Comparison of ENCODE assay signal across 21 cellular contexts in the genomic region with DNA sequence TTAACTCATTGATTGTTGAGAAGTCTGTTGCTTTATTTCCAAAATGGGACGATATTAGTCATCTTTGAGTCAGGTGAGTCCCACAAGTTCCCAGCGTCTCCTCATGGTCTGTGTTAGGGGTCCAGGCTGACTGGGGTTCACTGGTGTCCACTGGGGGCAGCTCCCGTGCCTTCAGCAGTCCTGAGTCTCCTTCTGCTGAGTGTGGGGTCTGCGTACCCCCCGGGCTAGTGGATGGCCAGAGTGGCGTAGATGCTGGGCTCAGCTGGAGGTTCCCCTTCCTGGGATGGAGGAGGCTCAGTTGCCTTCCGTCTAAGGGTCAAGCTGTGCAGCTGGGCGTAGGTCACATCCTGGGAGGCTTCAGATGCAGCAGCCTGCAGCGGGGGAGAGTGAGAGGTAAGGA. TPM values are rescaled to one million over a fixed set of nuclear protein-coding genes. Genes with fewer than 3 reads are reported as not detected.
DNase-seq lines count a peak whose midpoint lies in the region; ATAC-seq, FAIRE-seq and TF ChIP-seq lines count a peak whose summit lies in the region.
"Had no signal": no experiment of that assay in that cellular context is flagged by ENCODE, and none has a peak within 500 bp of the region (broad histone marks: within the 10 kb centered on the region; RNA-seq: fewer than 3 reads in every experiment).

No MANE protein-coding gene starts in this region.

- H3K27me3 Mint-ChIP-seq in type B pancreatic cell: no peaks in the 10 kb centered on the region
- H3K27me3 Mint-ChIP-seq: CD4-positive, alpha-beta T cell had no signal

- no peaks in the 10 kb centered on the region for H3K36me3 ChIP-seq in HepG2 (replicated peaks in 1 of 2; ENCODE audit: control insufficient read depth in 1 of 2, insufficient read depth in 2 of 2, low read length in 2 of 2)
- H3K36me3 ChIP-seq in osteoblast (ENCODE audit: insufficient read depth, low read length): no peaks in the 10 kb centered on the region
- H3K36me3 ChIP-seq: HAP-1 had no signal

- H3K4me3 ChIP-seq in HepG2 (replicated peaks in 1 of 3; ENCODE audit: insufficient read depth in 1 of 3, low read depth in 2 of 3, low read length in 3 of 3) (no peak overlapping the region), osteoblast (ENCODE audit: insufficient read depth, low read length) (no peak overlapping the region)
- H3K4me3 ChIP-seq: GM23248, HAP-1 had no signal

- TF ChIP-seq POLR2A in HepG2 (IDR thresholded peaks at IDR 0.05; ENCODE audit: insufficient read depth in 1 of 2, low read depth in 2 of 2, low read length in 2 of 2): no peak

- TF ChIP-seq CTCF in HepG2 (CRISPR knock-in tag; IDR thresholded peaks at IDR 0.05) (no peak), osteoblast (IDR thresholded peaks at IDR 0.05; ENCODE audit: extremely low read depth, low read depth, low read length) (no peak), type B pancreatic cell (conservative IDR thresholded peaks at IDR 0.05) (no peak)

- H2AFZ ChIP-seq in HepG2 (ENCODE audit: low read length) (no peak overlapping the region), osteoblast (ENCODE audit: low read length) (no peak overlapping the region)
- H2AFZ ChIP-seq: GM23248 had no signal

- H3K9me3 ChIP-seq in HepG2 (ENCODE audit: low read length): no peaks in the 10 kb centered on the region
- H3K9me3 ChIP-seq in osteoblast (ENCODE audit: low read depth, low read length): no peaks in the 10 kb centered on the region
- H3K9me3 ChIP-seq: BE2C, Caco-2, HAP-1 had no signal

- H3K4me3 Mint-ChIP-seq in type B pancreatic cell: no peak overlapping the region
- H3K4me3 Mint-ChIP-seq: CD4-positive, alpha-beta T cell had no signal

- no peaks in the 10 kb centered on the region for H3K79me2 ChIP-seq in HepG2 (ENCODE audit: insufficient read depth, low read length)
- peaks cover 3% of the 10 kb centered on the region for H3K79me2 ChIP-seq in osteoblast (ENCODE audit: insufficient read depth, low read length)

- peaks cover 5% of the 10 kb centered on the region for H3K36me3 Mint-ChIP-seq in type B pancreatic cell

- TF ChIP-seq RAD21 in HepG2 (CRISPR knock-in tag; IDR thresholded peaks at IDR 0.05): no peak

- H3K27me3 ChIP-seq in HepG2 (ENCODE audit: control insufficient read depth in 1 of 2, insufficient read depth in 2 of 2, low read length in 2 of 2) (peaks cover 1 to 6% of the 10 kb centered on the region in 2 experiments; a peak in 4 of 5 replicates), osteoblast (ENCODE audit: insufficient read depth, low read length) (no peaks in the 10 kb centered on the region)

- no peak for FAIRE-seq in HepG2 (lab: Jason Lieb, UNC)
- FAIRE-seq: A204.1, D721Med, G401.6, GM12892, GM18507 had no signal

- H3K4me1 Mint-ChIP-seq in type B pancreatic cell (ENCODE audit: unreplicated experiment): peaks cover 7% of the 10 kb centered on the region

- CTCF ChIA-PET in HepG2 (lab: Yijun Ruan, JAX; ENCODE audit: low intra/inter-chr PET ratio, low total read pairs): no interaction called here

- H3K27ac ChIP-seq in HepG2 (ENCODE audit: extremely low read length, insufficient read depth, low read length) (no peak overlapping the region), osteoblast (ENCODE audit: low read depth, low read length) (no peak overlapping the region)
- H3K27ac ChIP-seq: GM23248 had no signal

- no TSS peak for BruUV-seq in HepG2 (replicated peaks; lab: Mats Ljungman, UMichigan)

- no peak for TF ChIP-seq EP300 in HepG2 (IDR thresholded peaks at IDR 0.05; ENCODE audit: low read depth in 2 of 2, low read length in 2 of 2)
- TF ChIP-seq EP300 in HepG2 (CRISPR knock-in tag; IDR thresholded peaks at IDR 0.05; ENCODE audit: borderline replicate concordance): no peak

- in situ Hi-C loops in HepG2 (cut with HindIII; ENCODE audit: extremely low pct_ligation_motif_present, low pct_unique_long_range_greater_than_20kb): no loop called here

- ATAC-seq in HepG2 (peak; percentile 20; the same call in 2 of the 3 replicates), HG03432 (IDR thresholded peaks at IDR 0.05; ENCODE audit: unreplicated experiment) (no peak), HG02840 (IDR thresholded peaks at IDR 0.05; ENCODE audit: low FRiP score, unreplicated experiment) (no peak)

- peak overlapping the region; percentile 9 for H3K27ac Mint-ChIP-seq in type B pancreatic cell
- H3K27ac Mint-ChIP-seq: CD4-positive, alpha-beta T cell had no signal

- DNase-seq in dedifferentiated amniotic fluid mesenchymal stem cell (ENCODE audit: extremely low spot score) (peak; percentile 6), HepG2 (ENCODE audit: low spot score) (no peak), osteoblast (ENCODE audit: insufficient read length, low spot score, missing footprints) (peak; percentile 35), type B pancreatic cell (ENCODE audit: extremely low spot score, unreplicated experiment) (no peak), HCEC 1CT (no peak)
- DNase-seq: ACHN; BE2C; C1 segment of cervical spinal cord; Caco-2; CD4-positive, alpha-beta T cell; GM23248 had no signal

- WGBS in HepG2 (ENCODE audit: low lambda C conversion rate): 30% methylated on average over 6 of the region's 9 CpGs

- no peak overlapping the region for H3K9ac ChIP-seq in HepG2 (ENCODE audit: insufficient read depth, low read depth, low read length)
- H3K9ac ChIP-seq: GM23248 had no signal

- H4K20me1 ChIP-seq in HepG2 (ENCODE audit: insufficient read depth, low read length) (no peaks in the 10 kb centered on the region), osteoblast (ENCODE audit: insufficient read depth, low read length) (peaks cover 3% of the 10 kb centered on the region)

- H3K4me1 ChIP-seq in HepG2 (ENCODE audit: insufficient read depth, low read length): peaks cover 21% of the 10 kb centered on the region
- H3K4me1 ChIP-seq in osteoblast (ENCODE audit: insufficient read depth, low read length): no peaks in the 10 kb centered on the region
- H3K4me1 ChIP-seq: BE2C, Caco-2, HAP-1 had no signal

- intact Hi-C loops in HepG2 (cut with micrococcal nuclease; ENCODE audit: unreplicated experiment): no loop called here

- POLR2A ChIA-PET in HepG2 (lab: Yijun Ruan, JAX): interaction anchor here (1.0 kb wide), 1 partner anchor 16 kb away, joined by 3 read pairs; no protein-coding TSS in a partner anchor

- H3K9me3 Mint-ChIP-seq in type B pancreatic cell: no peaks in the 10 kb centered on the region
- H3K9me3 Mint-ChIP-seq: CD4-positive, alpha-beta T cell had no signal

- H3K4me2 ChIP-seq in HepG2 (ENCODE audit: low read depth, low read length): no peak overlapping the region
- no peak overlapping the region for H3K4me2 ChIP-seq in osteoblast (ENCODE audit: insufficient read depth, low read length)

RNA-seq across cellular contexts. Expression of a gene that starts 5.9 kb away (rescaled TPM):
- total RNA-seq in HepG2 (2016; rRNA removed; fragmentation: Illumina TruSeq; extraction: Trizol) (not detected in 2 replicates), osteoblast (not detected in 2 replicates), type B pancreatic cell (ENCODE audit: low replicate concordance) (not detected in 2 replicates)
- total RNA-seq in HepG2 (2016; cell fraction: cytosol; rRNA removed; fragmentation: Illumina TruSeq; extraction: Trizol; ENCODE audit: low read depth): not detected in 2 replicates
- not detected in 2 replicates for total RNA-seq in HepG2 (2016; cell fraction: insoluble cytoplasmic fraction; rRNA removed; fragmentation: Illumina TruSeq; extraction: Trizol)
- not detected in 2 replicates for total RNA-seq in HepG2 (2016; cell fraction: membrane; rRNA removed; fragmentation: Illumina TruSeq; extraction: Trizol)
- not detected in 2 replicates for total RNA-seq in HepG2 (2016; cell fraction: nucleus; rRNA removed; fragmentation: Illumina TruSeq; extraction: Trizol)
- 0.10 and 0.22 TPM in 2 replicates for polyA plus RNA-seq in HepG2 (2011; rRNA removed)
- 0.09 and 0.30 TPM in 2 replicates for polyA plus RNA-seq in HepG2 (2011; cell fraction: cytosol; rRNA removed)
- 0.24 TPM in 1 of 2 replicates, not detected in the other for polyA plus RNA-seq in HepG2 (2011; cell fraction: nucleus; rRNA removed)
- polyA plus RNA-seq in HepG2 (2012): 0.16 and 0.24 TPM in 2 replicates
- polyA plus RNA-seq in HepG2 (2016; cell fraction: cytosol; fragmentation: Illumina TruSeq; extraction: Trizol; ENCODE audit: low read depth): not detected in 2 replicates
- not detected in 2 replicates for polyA plus RNA-seq in HepG2 (2016; cell fraction: insoluble cytoplasmic fraction; fragmentation: Illumina TruSeq; extraction: Trizol; ENCODE audit: low read depth)
- polyA plus RNA-seq in HepG2 (2016; cell fraction: membrane; fragmentation: Illumina TruSeq; extraction: Trizol; ENCODE audit: low read depth): not detected in 2 replicates
- not detected in 2 replicates for polyA plus RNA-seq in HepG2 (2016; cell fraction: nucleus; fragmentation: Illumina TruSeq; extraction: Trizol; ENCODE audit: insufficient read depth, low read depth)
- polyA minus RNA-seq in HepG2 (2011; rRNA and poly(A)+ RNA removed; ENCODE audit: low replicate concordance): not detected in 2 replicates
- polyA minus RNA-seq in HepG2 (2011; cell fraction: cytosol; rRNA and poly(A)+ RNA removed): not detected in 2 replicates
- not detected in 2 replicates for polyA minus RNA-seq in HepG2 (2011; cell fraction: nucleus; rRNA and poly(A)+ RNA removed)
- total RNA-seq: Caco-2, GM23248, H4, HT-29 had no signal

RNA-seq across cellular contexts. Expression of a gene that starts 16.2 kb away (rescaled TPM):
- total RNA-seq in HepG2 (2016; rRNA removed; fragmentation: Illumina TruSeq; extraction: Trizol) (1,411 and 1,450 TPM in 2 replicates), osteoblast (1,229 and 1,336 TPM in 2 replicates), type B pancreatic cell (ENCODE audit: low replicate concordance) (1,437 and 1,455 TPM in 2 replicates)
- total RNA-seq in HepG2 (2016; cell fraction: cytosol; rRNA removed; fragmentation: Illumina TruSeq; extraction: Trizol; ENCODE audit: low read depth): 1,847 and 2,095 TPM in 2 replicates
- total RNA-seq in HepG2 (2016; cell fraction: insoluble cytoplasmic fraction; rRNA removed; fragmentation: Illumina TruSeq; extraction: Trizol): 1,493 and 1,495 TPM in 2 replicates
- 2,859 and 2,975 TPM in 2 replicates for total RNA-seq in HepG2 (2016; cell fraction: membrane; rRNA removed; fragmentation: Illumina TruSeq; extraction: Trizol)
- 574 and 605 TPM in 2 replicates for total RNA-seq in HepG2 (2016; cell fraction: nucleus; rRNA removed; fragmentation: Illumina TruSeq; extraction: Trizol)
- 2,903 and 3,161 TPM in 2 replicates for polyA plus RNA-seq in HepG2 (2011; rRNA removed)
- 3,446 and 4,669 TPM in 2 replicates for polyA plus RNA-seq in HepG2 (2011; cell fraction: cytosol; rRNA removed)
- 1,154 and 1,198 TPM in 2 replicates for polyA plus RNA-seq in HepG2 (2011; cell fraction: nucleus; rRNA removed)
- 2,294 and 3,529 TPM in 2 replicates for polyA plus RNA-seq in HepG2 (2012)
- 2,882 and 3,077 TPM in 2 replicates for polyA plus RNA-seq in HepG2 (2016; cell fraction: cytosol; fragmentation: Illumina TruSeq; extraction: Trizol; ENCODE audit: low read depth)
- 1,450 and 1,632 TPM in 2 replicates for polyA plus RNA-seq in HepG2 (2016; cell fraction: insoluble cytoplasmic fraction; fragmentation: Illumina TruSeq; extraction: Trizol; ENCODE audit: low read depth)
- 3,325 and 3,445 TPM in 2 replicates for polyA plus RNA-seq in HepG2 (2016; cell fraction: membrane; fragmentation: Illumina TruSeq; extraction: Trizol; ENCODE audit: low read depth)
- polyA plus RNA-seq in HepG2 (2016; cell fraction: nucleus; fragmentation: Illumina TruSeq; extraction: Trizol; ENCODE audit: insufficient read depth, low read depth): 1,079 and 1,215 TPM in 2 replicates
- polyA minus RNA-seq in HepG2 (2011; rRNA and poly(A)+ RNA removed; ENCODE audit: low replicate concordance): 647 and 719 TPM in 2 replicates
- polyA minus RNA-seq in HepG2 (2011; cell fraction: cytosol; rRNA and poly(A)+ RNA removed): 352 and 390 TPM in 2 replicates
- 215 and 249 TPM in 2 replicates for polyA minus RNA-seq in HepG2 (2011; cell fraction: nucleus; rRNA and poly(A)+ RNA removed)

RNA-seq across cellular contexts. Expression of a gene that starts 25.7 kb away (rescaled TPM):
- total RNA-seq in HepG2 (2016; rRNA removed; fragmentation: Illumina TruSeq; extraction: Trizol) (not detected in 2 replicates), osteoblast (not detected in 2 replicates), type B pancreatic cell (ENCODE audit: low replicate concordance) (not detected in 2 replicates)
- not detected in 2 replicates for total RNA-seq in HepG2 (2016; cell fraction: cytosol; rRNA removed; fragmentation: Illumina TruSeq; extraction: Trizol; ENCODE audit: low read depth)
- total RNA-seq in HepG2 (2016; cell fraction: insoluble cytoplasmic fraction; rRNA removed; fragmentation: Illumina TruSeq; extraction: Trizol): not detected in 2 replicates
- total RNA-seq in HepG2 (2016; cell fraction: membrane; rRNA removed; fragmentation: Illumina TruSeq; extraction: Trizol): not detected in 2 replicates
- total RNA-seq in HepG2 (2016; cell fraction: nucleus; rRNA removed; fragmentation: Illumina TruSeq; extraction: Trizol): not detected in 2 replicates
- polyA plus RNA-seq in HepG2 (2011; rRNA removed): not detected in 2 replicates
- not detected in 2 replicates for polyA plus RNA-seq in HepG2 (2011; cell fraction: cytosol; rRNA removed)
- not detected in 2 replicates for polyA plus RNA-seq in HepG2 (2011; cell fraction: nucleus; rRNA removed)
- polyA plus RNA-seq in HepG2 (2012): not detected in 2 replicates
- polyA plus RNA-seq in HepG2 (2016; cell fraction: cytosol; fragmentation: Illumina TruSeq; extraction: Trizol; ENCODE audit: low read depth): not detected in 2 replicates
- polyA plus RNA-seq in HepG2 (2016; cell fraction: insoluble cytoplasmic fraction; fragmentation: Illumina TruSeq; extraction: Trizol; ENCODE audit: low read depth): not detected in 2 replicates
- not detected in 2 replicates for polyA plus RNA-seq in HepG2 (2016; cell fraction: membrane; fragmentation: Illumina TruSeq; extraction: Trizol; ENCODE audit: low read depth)
- not detected in 2 replicates for polyA plus RNA-seq in HepG2 (2016; cell fraction: nucleus; fragmentation: Illumina TruSeq; extraction: Trizol; ENCODE audit: insufficient read depth, low read depth)
- not detected in 2 replicates for polyA minus RNA-seq in HepG2 (2011; rRNA and poly(A)+ RNA removed; ENCODE audit: low replicate concordance)
- not detected in 2 replicates for polyA minus RNA-seq in HepG2 (2011; cell fraction: cytosol; rRNA and poly(A)+ RNA removed)
- polyA minus RNA-seq in HepG2 (2011; cell fraction: nucleus; rRNA and poly(A)+ RNA removed): not detected in 2 replicates
- total RNA-seq: Caco-2, GM23248, H4, HT-29 had no signal
- polyA plus RNA-seq: GM23248 had no signal

RNA-seq across cellular contexts. Expression of a gene that starts 25.8 kb away (rescaled TPM):
- total RNA-seq in HepG2 (2016; rRNA removed; fragmentation: Illumina TruSeq; extraction: Trizol): 64.8 and 65.4 TPM in 2 replicates
- total RNA-seq in HepG2 (2016; cell fraction: cytosol; rRNA removed; fragmentation: Illumina TruSeq; extraction: Trizol; ENCODE audit: low read depth): 15.4 and 16.0 TPM in 2 replicates
- total RNA-seq in HepG2 (2016; cell fraction: insoluble cytoplasmic fraction; rRNA removed; fragmentation: Illumina TruSeq; extraction: Trizol): 63.3 and 68.4 TPM in 2 replicates
- total RNA-seq in HepG2 (2016; cell fraction: membrane; rRNA removed; fragmentation: Illumina TruSeq; extraction: Trizol): 33.2 and 37.1 TPM in 2 replicates
- 20.1 and 23.9 TPM in 2 replicates for total RNA-seq in HepG2 (2016; cell fraction: nucleus; rRNA removed; fragmentation: Illumina TruSeq; extraction: Trizol)
- polyA plus RNA-seq in HepG2 (2011; rRNA removed): 55.1 and 62.6 TPM in 2 replicates
- polyA plus RNA-seq in HepG2 (2011; cell fraction: cytosol; rRNA removed): 64.8 and 96.9 TPM in 2 replicates
- polyA plus RNA-seq in HepG2 (2011; cell fraction: nucleus; rRNA removed): 39.4 and 39.7 TPM in 2 replicates
- 36.9 and 37.0 TPM in 2 replicates for polyA plus RNA-seq in HepG2 (2012)
- polyA plus RNA-seq in HepG2 (2016; cell fraction: cytosol; fragmentation: Illumina TruSeq; extraction: Trizol; ENCODE audit: low read depth): 19.8 and 21.5 TPM in 2 replicates
- polyA plus RNA-seq in HepG2 (2016; cell fraction: insoluble cytoplasmic fraction; fragmentation: Illumina TruSeq; extraction: Trizol; ENCODE audit: low read depth): 66.3 and 66.4 TPM in 2 replicates
- 28.2 and 30.6 TPM in 2 replicates for polyA plus RNA-seq in HepG2 (2016; cell fraction: membrane; fragmentation: Illumina TruSeq; extraction: Trizol; ENCODE audit: low read depth)
- 31.1 and 43.4 TPM in 2 replicates for polyA plus RNA-seq in HepG2 (2016; cell fraction: nucleus; fragmentation: Illumina TruSeq; extraction: Trizol; ENCODE audit: insufficient read depth, low read depth)
- 43.3 and 70.9 TPM in 2 replicates for polyA minus RNA-seq in HepG2 (2011; rRNA and poly(A)+ RNA removed; ENCODE audit: low replicate concordance)
- 29.5 and 30.6 TPM in 2 replicates for polyA minus RNA-seq in HepG2 (2011; cell fraction: cytosol; rRNA and poly(A)+ RNA removed)
- 10.3 and 10.7 TPM in 2 replicates for polyA minus RNA-seq in HepG2 (2011; cell fraction: nucleus; rRNA and poly(A)+ RNA removed)
- 73.1 and 76.3 TPM in 2 replicates for total RNA-seq in osteoblast
- 39.3 and 41.9 TPM in 2 replicates for total RNA-seq in type B pancreatic cell (ENCODE audit: low replicate concordance)

RNA-seq across cellular contexts. Expression of a gene that starts 27.5 kb away (rescaled TPM):
- total RNA-seq in HepG2 (2016; rRNA removed; fragmentation: Illumina TruSeq; extraction: Trizol): 9.0 and 22.2 TPM in 2 replicates
- total RNA-seq in HepG2 (2016; cell fraction: cytosol; rRNA removed; fragmentation: Illumina TruSeq; extraction: Trizol; ENCODE audit: low read depth): 6.0 and 7.0 TPM in 2 replicates
- total RNA-seq in HepG2 (2016; cell fraction: insoluble cytoplasmic fraction; rRNA removed; fragmentation: Illumina TruSeq; extraction: Trizol): 9.8 and 24.6 TPM in 2 replicates
- 10.9 and 16.4 TPM in 2 replicates for total RNA-seq in HepG2 (2016; cell fraction: membrane; rRNA removed; fragmentation: Illumina TruSeq; extraction: Trizol)
- 22.1 and 22.7 TPM in 2 replicates for total RNA-seq in HepG2 (2016; cell fraction: nucleus; rRNA removed; fragmentation: Illumina TruSeq; extraction: Trizol)
- 25.5 and 42.2 TPM in 2 replicates for polyA plus RNA-seq in HepG2 (2011; rRNA removed)
- 14.0 and 19.6 TPM in 2 replicates for polyA plus RNA-seq in HepG2 (2011; cell fraction: cytosol; rRNA removed)
- polyA plus RNA-seq in HepG2 (2011; cell fraction: nucleus; rRNA removed): 62.9 and 70.0 TPM in 2 replicates
- polyA plus RNA-seq in HepG2 (2012): 26.2 and 43.9 TPM in 2 replicates
- polyA plus RNA-seq in HepG2 (2016; cell fraction: cytosol; fragmentation: Illumina TruSeq; extraction: Trizol; ENCODE audit: low read depth): 5.9 and 6.3 TPM in 2 replicates
- polyA plus RNA-seq in HepG2 (2016; cell fraction: insoluble cytoplasmic fraction; fragmentation: Illumina TruSeq; extraction: Trizol; ENCODE audit: low read depth): 14.0 and 15.8 TPM in 2 replicates
- 15.2 and 15.3 TPM in 2 replicates for polyA plus RNA-seq in HepG2 (2016; cell fraction: membrane; fragmentation: Illumina TruSeq; extraction: Trizol; ENCODE audit: low read depth)
- 55.8 and 59.3 TPM in 2 replicates for polyA plus RNA-seq in HepG2 (2016; cell fraction: nucleus; fragmentation: Illumina TruSeq; extraction: Trizol; ENCODE audit: insufficient read depth, low read depth)
- 43.8 and 78.6 TPM in 2 replicates for polyA minus RNA-seq in HepG2 (2011; rRNA and poly(A)+ RNA removed; ENCODE audit: low replicate concordance)
- polyA minus RNA-seq in HepG2 (2011; cell fraction: cytosol; rRNA and poly(A)+ RNA removed): 25.2 and 27.9 TPM in 2 replicates
- polyA minus RNA-seq in HepG2 (2011; cell fraction: nucleus; rRNA and poly(A)+ RNA removed): 11.7 and 13.1 TPM in 2 replicates
- total RNA-seq in osteoblast: 26.1 and 30.1 TPM in 2 replicates
- 73.3 and 86.7 TPM in 2 replicates for total RNA-seq in type B pancreatic cell (ENCODE audit: low replicate concordance)

Comparison
In these comparisons a context has a peak if more than half of its experiments do, and no peak if none do; other contexts are left out.
1. DNase-seq: peak in dedifferentiated amniotic fluid mesenchymal stem cell (single experiment) and osteoblast (single experiment); none in HepG2 (single experiment), type B pancreatic cell (single experiment) and HCEC 1CT (single experiment).